ENCODE assay signal across 1 cellular context in genomic region chr2:160299540-160299939, GRCh38.
TF ChIP-seq lines count a peak whose summit lies in the region.

No MANE protein-coding gene starts in this region.

TF ChIP-seq in HepG2, 621 proteins besides CTCF, POLR2A, EP300 and RAD21:
- TF ChIP-seq PBX2 (CRISPR knock-in tag; IDR thresholded peaks at IDR 0.05) (no peak), ZNF451 (CRISPR knock-in tag; IDR thresholded peaks at IDR 0.05) (no peak), AKAP8 (CRISPR knock-in tag; IDR thresholded peaks at IDR 0.05) (no peak), HCFC1 (IDR thresholded peaks at IDR 0.05; ENCODE audit: low read depth, low read length) (no peak), NFE2 (CRISPR knock-in tag; IDR thresholded peaks at IDR 0.05) (no peak), CBFB (CRISPR knock-in tag; IDR thresholded peaks at IDR 0.05) (no peak), ZNF652 (CRISPR knock-in tag; IDR thresholded peaks at IDR 0.05; ENCODE audit: borderline replicate concordance, low read depth) (no peak), ZNF577 (CRISPR knock-in tag; IDR thresholded peaks at IDR 0.05; ENCODE audit: borderline replicate concordance, low read depth) (no peak), KAT2B (IDR thresholded peaks at IDR 0.05; ENCODE audit: borderline replicate concordance, low read depth, low read length) (no peak), ZBTB25 (CRISPR knock-in tag; IDR thresholded peaks at IDR 0.05) (no peak), NPAS2 (CRISPR knock-in tag; IDR thresholded peaks at IDR 0.05; ENCODE audit: borderline replicate concordance) (no peak), ZNF704 (CRISPR knock-in tag; IDR thresholded peaks at IDR 0.05; ENCODE audit: borderline replicate concordance) (no peak), FOXK2 (IDR thresholded peaks at IDR 0.05) (no peak)
TF ChIP-seq in HepG2: peak in this region for 0.
